8 cellular contexts compared by ENCODE assay signal in the genomic region with DNA sequence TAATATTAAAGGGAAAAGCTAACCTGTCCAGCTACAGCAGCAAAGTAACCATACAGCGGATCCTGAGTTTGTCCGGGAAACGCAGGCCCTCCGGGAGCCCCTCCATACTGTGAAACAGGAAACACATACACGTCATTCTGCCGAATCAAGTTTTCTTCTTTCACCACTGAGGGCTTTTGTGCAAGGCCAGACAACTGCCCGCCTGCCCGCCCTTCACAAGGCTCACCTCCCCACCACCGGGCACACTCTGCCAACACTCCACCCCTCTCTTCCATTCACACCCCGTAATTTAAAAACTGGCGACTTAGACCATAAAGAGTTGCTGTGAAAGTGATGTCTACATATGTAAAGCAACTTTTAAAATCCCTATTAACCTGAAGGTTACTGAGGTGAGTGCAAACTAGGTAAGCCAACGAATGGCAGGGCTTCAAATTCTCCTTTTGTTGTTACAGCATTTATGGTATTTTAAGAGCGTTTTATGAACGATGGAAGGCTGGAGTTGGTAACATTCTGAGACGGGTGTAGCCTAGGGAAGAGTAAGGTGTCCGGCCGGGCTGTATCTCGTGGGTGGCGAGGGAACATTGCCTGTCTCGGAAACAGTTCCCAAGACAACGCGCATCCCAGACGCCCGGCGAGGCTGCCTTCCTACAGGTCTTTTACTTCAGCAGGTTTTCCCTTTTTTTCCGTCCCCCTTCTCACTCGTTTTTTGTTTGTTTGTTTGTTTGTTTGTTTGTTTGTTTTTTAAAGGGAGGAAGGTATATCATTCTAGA. TPM values are rescaled to one million over a fixed set of nuclear protein-coding genes. Genes with fewer than 3 reads are reported as not detected.
DNase-seq lines count a peak whose midpoint lies in the region; ATAC-seq, FAIRE-seq and TF ChIP-seq lines count a peak whose summit lies in the region.

No MANE protein-coding gene starts in this region.

- peaks cover 30% of the 10 kb centered on the region for H3K36me3 Mint-ChIP-seq in activated CD4-positive, alpha-beta memory T cell treated with anti-CD3 and anti-CD28 coated beads, Interleukin-2, amount 10 ng/mL, durations not matched to agents 7 days and 5 days (ENCODE audit: low read depth)

- peak overlapping the region; percentile 94 for H3K27ac Mint-ChIP-seq in activated CD4-positive, alpha-beta memory T cell treated with anti-CD3 and anti-CD28 coated beads, Interleukin-2, amount 10 ng/mL, durations not matched to agents 7 days and 5 days

- dilution Hi-C loops in endothelial cell of umbilical vein (cut with MboI; ENCODE audit: extremely low pct_ligation_motif_present, low sequenced_read_pairs) = no loop called here

- H2AFZ ChIP-seq in endothelial cell of umbilical vein (ENCODE audit: low read depth, low read length) = peak overlapping the region; percentile 56

- TF ChIP-seq CTCF in AG04450 (IDR thresholded peaks at IDR 0.05; ENCODE audit: low read depth, low read length) = no peak
- no peak for TF ChIP-seq CTCF in endothelial cell of umbilical vein (IDR thresholded peaks at IDR 0.05; ENCODE audit: extremely low read depth in 1 of 2, insufficient read depth in 1 of 2, low read depth in 1 of 2, low read length in 2 of 2)

- CTCF ChIA-PET in AG04450 (lab: Charles Lee) (interaction anchor here (0.9 to 1.5 kb wide), 3 partner anchors 9 to 50 kb away, joined by 3 to 5 read pairs (median 3); no protein-coding TSS in a partner anchor), endothelial cell of umbilical vein (lab: Charles Lee) (interaction anchor here (1.0 kb wide), 1 partner anchor 50 kb away, joined by 3 read pairs; no protein-coding TSS in a partner anchor)
- CTCF ChIA-PET in activated CD4-positive, alpha-beta memory T cell treated with anti-CD3 and anti-CD28 coated beads, Interleukin-2, amount 10 ng/mL, durations not matched to agents 7 days and 5 days (lab: Charles Lee) = interaction anchor here (1.2 to 1.5 kb wide), 2 partner anchors 10 to 11 kb away, joined by 3 to 4 read pairs; no protein-coding TSS in a partner anchor

- peaks cover 11 to 13% of the 10 kb centered on the region in 2 experiments for H3K36me3 ChIP-seq in endothelial cell of umbilical vein (ENCODE audit: control insufficient read depth in 2 of 2, extremely low read depth in 1 of 2, insufficient read depth in 2 of 2, low read length in 2 of 2)
- H3K36me3 ChIP-seq in subcutaneous abdominal adipose tissue (ENCODE audit: control insufficient read depth in 5 of 5, insufficient read depth in 5 of 5, low read length in 5 of 5) = peaks cover 9 to 25% (median 19%) of the 10 kb centered on the region in 5 donors

- H3K27me3 ChIP-seq in AG04450 (ENCODE audit: control insufficient read depth, insufficient read depth, low read length) (no peaks in the 10 kb centered on the region), endothelial cell of umbilical vein (ENCODE audit: control insufficient read depth in 2 of 2, insufficient read depth in 2 of 2, low read length in 2 of 2) (no peaks in the 10 kb centered on the region), mononuclear cell (ENCODE audit: insufficient read depth, low read length) (no peaks in the 10 kb centered on the region), subcutaneous abdominal adipose tissue (ENCODE audit: control insufficient read depth in 5 of 5, insufficient read depth in 4 of 5, low read length in 5 of 5) (no peaks in the 10 kb centered on the region)

- DNase-seq in AG04450 (ENCODE audit: low read depth, low spot score) = no peak
- peak; percentile 12 for DNase-seq in NCI-H460 (ENCODE audit: extremely low read depth, low read depth)
- DNase-seq in activated CD4-positive, alpha-beta memory T cell treated with anti-CD3 and anti-CD28 coated beads, Interleukin-2, amount 10 ng/mL, durations not matched to agents 7 days and 5 days = peak; percentile 45
- peak; percentile 65 for DNase-seq in endothelial cell of umbilical vein (ENCODE audit: low read depth, low spot score)

- no peaks in the 10 kb centered on the region for H3K27me3 Mint-ChIP-seq in activated CD4-positive, alpha-beta memory T cell treated with anti-CD3 and anti-CD28 coated beads, Interleukin-2, amount 10 ng/mL, durations not matched to agents 7 days and 5 days

- no peaks in the 10 kb centered on the region for H3K9me1 ChIP-seq in endothelial cell of umbilical vein (replicated peaks; ENCODE audit: control insufficient read depth, extremely low read depth, insufficient read depth, low read length)

- peaks cover 52% of the 10 kb centered on the region for H3K79me2 ChIP-seq in endothelial cell of umbilical vein (ENCODE audit: control insufficient read depth, insufficient read depth, low read length)

- intact Hi-C loops in endothelial cell of umbilical vein (cut with micrococcal nuclease) = loop anchor here (1.0 to 10.0 kb wide), 3 partner anchors 284 to 592 kb away; a partner anchor contains a TSS

- TF ChIP-seq POLR2A in endothelial cell of umbilical vein (IDR thresholded peaks at IDR 0.05; ENCODE audit: low read depth, low read length) = no peak

- H3K4me2 ChIP-seq in endothelial cell of umbilical vein (ENCODE audit: insufficient read depth, low read length) = peak overlapping the region; percentile 93

- no peaks in the 10 kb centered on the region for H3K9me3 ChIP-seq in AG04450 (ENCODE audit: control insufficient read depth, insufficient read depth, low read length)
- H3K9me3 ChIP-seq in endothelial cell of umbilical vein (replicated peaks; ENCODE audit: control insufficient read depth, insufficient read depth, low read length) = no peaks in the 10 kb centered on the region
- H3K9me3 ChIP-seq in mononuclear cell (ENCODE audit: low read depth, low read length) = no peaks in the 10 kb centered on the region
- no peaks in the 10 kb centered on the region for H3K9me3 ChIP-seq in subcutaneous abdominal adipose tissue (ENCODE audit: control insufficient read depth in 5 of 5, low read length in 5 of 5)

- H4K20me1 ChIP-seq in endothelial cell of umbilical vein (replicated peaks; ENCODE audit: control insufficient read depth, extremely low read depth, insufficient read depth, low read length) = peaks cover 4% of the 10 kb centered on the region

- peak; percentile 88 for FAIRE-seq in endothelial cell of umbilical vein (lab: Jason Lieb, UNC)

- ATAC-seq in GM18520 (IDR thresholded peaks at IDR 0.05; ENCODE audit: unreplicated experiment) (peak; percentile 23), HG02981 (IDR thresholded peaks at IDR 0.05; ENCODE audit: unreplicated experiment) (peak; percentile 31)

- H3K4me1 Mint-ChIP-seq in activated CD4-positive, alpha-beta memory T cell treated with anti-CD3 and anti-CD28 coated beads, Interleukin-2, amount 10 ng/mL, durations not matched to agents 7 days and 5 days = peaks cover 42% of the 10 kb centered on the region

- H3K4me3 ChIP-seq in AG04450 (ENCODE audit: low read depth, low read length) = peak overlapping the region; percentile 89
- H3K4me3 ChIP-seq in endothelial cell of umbilical vein (replicated peaks in 1 of 3; ENCODE audit: insufficient read depth in 1 of 3, low read depth in 1 of 3, low read length in 3 of 3) = peak overlapping the region; percentile 81 to 94 (median 93)
- H3K4me3 ChIP-seq in mononuclear cell (ENCODE audit: low read length) = peak overlapping the region; percentile 67
- peak overlapping the region; percentile 83 to 93 (median 90) for H3K4me3 ChIP-seq in subcutaneous abdominal adipose tissue (ENCODE audit: low read depth in 1 of 5, low read length in 5 of 5)

- no peaks in the 10 kb centered on the region for H3K9me3 Mint-ChIP-seq in activated CD4-positive, alpha-beta memory T cell treated with anti-CD3 and anti-CD28 coated beads, Interleukin-2, amount 10 ng/mL, durations not matched to agents 7 days and 5 days

- BruUV-seq in endothelial cell of umbilical vein (replicated peaks; lab: Mats Ljungman, UMichigan) = TSS peak; percentile 92

- H3K27ac ChIP-seq in AG04450 (ENCODE audit: low read depth, low read length) = no peak overlapping the region
- H3K27ac ChIP-seq in endothelial cell of umbilical vein (ENCODE audit: insufficient read depth, low read depth, low read length) = peak overlapping the region; percentile 94
- H3K27ac ChIP-seq in subcutaneous abdominal adipose tissue (ENCODE audit: low read depth, low read length) = peak overlapping the region; percentile 98

- POLR2A ChIA-PET in AG04450 (lab: Yijun Ruan, JAX) = no interaction called here
- POLR2A ChIA-PET in activated CD4-positive, alpha-beta memory T cell treated with anti-CD3 and anti-CD28 coated beads, Interleukin-2, amount 10 ng/mL, durations not matched to agents 7 days and 5 days (lab: Charles Lee) = interaction anchor here (0.7 to 1.6 kb wide), 3 partner anchors 10 to 1067 kb away, joined by 3 to 10 read pairs (median 3); a partner anchor contains a TSS
- POLR2A ChIA-PET in endothelial cell of umbilical vein (lab: Charles Lee) = no interaction called here

- peak overlapping the region; percentile 93 for H3K9ac ChIP-seq in endothelial cell of umbilical vein (replicated peaks; ENCODE audit: extremely low read depth, insufficient read depth, low read length)
- H3K9ac ChIP-seq in subcutaneous abdominal adipose tissue (ENCODE audit: low read length in 5 of 5) = peak overlapping the region; percentile 3 to 92 (median 87)

- peaks cover 13% of the 10 kb centered on the region for H3K4me1 ChIP-seq in endothelial cell of umbilical vein (ENCODE audit: control insufficient read depth, extremely low read depth, insufficient read depth, low read length)
- peaks cover 27% of the 10 kb centered on the region for H3K4me1 ChIP-seq in mononuclear cell (ENCODE audit: insufficient read depth, low read length)
- H3K4me1 ChIP-seq in subcutaneous abdominal adipose tissue (ENCODE audit: control insufficient read depth in 5 of 5, insufficient read depth in 5 of 5, low read length in 5 of 5) = peaks cover 0 to 27% (median 25%) of the 10 kb centered on the region in 5 donors

- H3K4me3 Mint-ChIP-seq in activated CD4-positive, alpha-beta memory T cell treated with anti-CD3 and anti-CD28 coated beads, Interleukin-2, amount 10 ng/mL, durations not matched to agents 7 days and 5 days = peak overlapping the region; percentile 83

RNA-seq across cellular contexts. Expression of a gene that starts 0.8 kb away (rescaled TPM):
- polyA plus RNA-seq in AG04450 (2011; rRNA removed) (134 and 171 TPM in 2 replicates), endothelial cell of umbilical vein (119 and 121 TPM in 2 replicates)
- polyA minus RNA-seq in AG04450 (2011; rRNA and poly(A)+ RNA removed) = 63.4 and 75.0 TPM in 2 replicates
- 114 and 127 TPM in 2 replicates for total RNA-seq in NCI-H460 (2014; rRNA removed; shearing (Covaris generic))
- polyA plus RNA-seq in NCI-H460 (2014; cell fraction: nucleus; rRNA removed) = 105 and 139 TPM in 2 replicates
- total RNA-seq in activated CD4-positive, alpha-beta memory T cell treated with anti-CD3 and anti-CD28 coated beads, Interleukin-2, amount 10 ng/mL, durations not matched to agents 7 days and 5 days = 100 to 1,000 TPM; 168 to 177 TPM
- total RNA-seq in endothelial cell of umbilical vein (191 and 204 TPM in 2 replicates), mononuclear cell (40.0 TPM)
- polyA plus RNA-seq in endothelial cell of umbilical vein (2011; cell fraction: cytosol; rRNA removed) = 190 and 202 TPM in 2 replicates
- polyA plus RNA-seq in endothelial cell of umbilical vein (2011; cell fraction: nucleus; rRNA removed) = 109 and 115 TPM in 2 replicates
- 235 and 325 TPM in 2 replicates for polyA plus RNA-seq in endothelial cell of umbilical vein (2012)
- 63.6 and 78.0 TPM in 2 replicates for polyA minus RNA-seq in endothelial cell of umbilical vein
- 28.9 TPM for polyA minus RNA-seq in endothelial cell of umbilical vein (2011; cell fraction: cytosol; rRNA and poly(A)+ RNA removed)
- polyA minus RNA-seq in endothelial cell of umbilical vein (2011; cell fraction: nucleus; rRNA and poly(A)+ RNA removed) = 31.4 and 47.7 TPM in 2 replicates
